ENCODE assay signal across 8 cellular contexts in genomic region chr22:30390974-30391691, GRCh38. TPM values are rescaled to one million over a fixed set of nuclear protein-coding genes. Genes with fewer than 3 reads are reported as not detected.
DNase-seq lines count a peak whose midpoint lies in the region; ATAC-seq and TF ChIP-seq lines count a peak whose summit lies in the region.

No MANE protein-coding gene starts in this region.

- peak overlapping the region in 6 of 7 donors; percentile 31 to 93 (median 85) for H3K27ac Mint-ChIP-seq in CD4-positive, alpha-beta memory T cell
- H3K27ac Mint-ChIP-seq in HFFc6: peak overlapping the region; percentile 78

- H3K4me3 ChIP-seq in CD4-positive, alpha-beta memory T cell (ENCODE audit: low read length in 2 of 2): no peak overlapping the region
- H3K4me3 ChIP-seq in Panc1 (ENCODE audit: low read depth in 2 of 2, low read length in 2 of 2) (no peak overlapping the region), tibial artery (no peak overlapping the region)

- no peaks in the 10 kb centered on the region for H3K36me3 Mint-ChIP-seq in CD4-positive, alpha-beta memory T cell
- H3K36me3 Mint-ChIP-seq in HFFc6 (ENCODE audit: low read depth): no peaks in the 10 kb centered on the region
- H3K36me3 Mint-ChIP-seq in activated T-cell treated with anti-CD3 and anti-CD28 coated beads, Interleukin-2, amount 50 U/mL, for 4 hours (ENCODE audit: insufficient read depth): no peaks in the 10 kb centered on the region

- peaks cover 9 to 22% (median 14%) of the 10 kb centered on the region in 4 donors for H3K4me1 Mint-ChIP-seq in CD4-positive, alpha-beta memory T cell
- H3K4me1 Mint-ChIP-seq in HFFc6 (ENCODE audit: low read depth): peaks cover 34% of the 10 kb centered on the region
- H3K4me1 Mint-ChIP-seq in activated T-cell treated with anti-CD3 and anti-CD28 coated beads, Interleukin-2, amount 50 U/mL, for 4 hours (ENCODE audit: low read depth): peaks cover 26% of the 10 kb centered on the region

- no TSS peak for BruUV-seq in Panc1 (replicated peaks; lab: Mats Ljungman, UMichigan)

- H3K27ac ChIP-seq in CD4-positive, alpha-beta memory T cell (ENCODE audit: low read depth, low read length): no peak overlapping the region
- H3K27ac ChIP-seq in Panc1 (ENCODE audit: low read length) (no peak overlapping the region), tibial artery (no peak overlapping the region)

- CTCF ChIA-PET in CD4-positive, alpha-beta memory T cell (lab: Charles Lee; ENCODE audit: partially characterized antibody): interaction anchor here (0.8 to 16.0 kb wide), 23 partner anchors 11 to 290 kb away, joined by 3 to 392 read pairs (median 4); partner anchors contain the start of genes CASTOR1, MTFP1 and SLC35E4
- CTCF ChIA-PET in Panc1 (lab: Charles Lee): interaction anchor here (1.1 kb wide), 1 partner anchor 33 kb away, joined by 4 read pairs; no protein-coding TSS in a partner anchor

- ATAC-seq in Panc1 (no peak), omental fat pad (ENCODE audit: low FRiP score) (no peak), GM21717 (IDR thresholded peaks at IDR 0.05; ENCODE audit: unreplicated experiment) (no peak)
- ATAC-seq in activated T-cell treated with anti-CD3 and anti-CD28 coated beads, Interleukin-2, amount 50 U/mL, for 4 hours: peak; percentile 63 to 65

- in situ Hi-C loops in Panc1 (cut with HindIII; ENCODE audit: low pct_unique_long_range_greater_than_20kb, low sequenced_read_pairs): no loop called here

- TF ChIP-seq CTCF in HFFc6 (IDR thresholded peaks at IDR 0.05): peak; percentile 95
- TF ChIP-seq CTCF in Panc1 (IDR thresholded peaks at IDR 0.05): peak; percentile 78; the same call in 1 of the 2 replicates
- TF ChIP-seq CTCF in omental fat pad (IDR thresholded peaks at IDR 0.05): peak in 1 of 3 donors; percentile 47
- TF ChIP-seq CTCF in tibial artery (IDR thresholded peaks at IDR 0.05): peak; percentile 48 to 64

- no peaks in the 10 kb centered on the region for H3K9me3 Mint-ChIP-seq in CD4-positive, alpha-beta memory T cell
- no peaks in the 10 kb centered on the region for H3K9me3 Mint-ChIP-seq in HFFc6
- H3K9me3 Mint-ChIP-seq in activated T-cell treated with anti-CD3 and anti-CD28 coated beads, Interleukin-2, amount 50 U/mL, for 4 hours: no peaks in the 10 kb centered on the region

- H3K4me3 Mint-ChIP-seq in CD4-positive, alpha-beta memory T cell: peak overlapping the region in 1 of 8 donors; percentile 44
- H3K4me3 Mint-ChIP-seq in HFFc6: no peak overlapping the region
- no peak overlapping the region for H3K4me3 Mint-ChIP-seq in activated T-cell treated with anti-CD3 and anti-CD28 coated beads, Interleukin-2, amount 50 U/mL, for 4 hours

- H3K4me1 ChIP-seq in CD4-positive, alpha-beta memory T cell (ENCODE audit: insufficient read depth, low read length): peaks cover 15% of the 10 kb centered on the region
- H3K4me1 ChIP-seq in Panc1 (ENCODE audit: control insufficient read depth, insufficient read depth, low read length) (peaks cover 5% of the 10 kb centered on the region; the same call in 1 of the 2 replicates), tibial artery (peaks cover 0 to 13% (median 9%) of the 10 kb centered on the region in 4 donors)

- H3K27me3 Mint-ChIP-seq in CD4-positive, alpha-beta memory T cell: peaks cover 0 to 3% of the 10 kb centered on the region in 2 donors
- peaks cover 2% of the 10 kb centered on the region; the same call in 1 of the 2 replicates for H3K27me3 Mint-ChIP-seq in HFFc6 (ENCODE audit: insufficient read depth)
- peaks cover 4% of the 10 kb centered on the region for H3K27me3 Mint-ChIP-seq in activated T-cell treated with anti-CD3 and anti-CD28 coated beads, Interleukin-2, amount 50 U/mL, for 4 hours (ENCODE audit: low read depth)

- H3K36me3 ChIP-seq in CD4-positive, alpha-beta memory T cell (ENCODE audit: insufficient read depth, low read length): no peaks in the 10 kb centered on the region
- H3K36me3 ChIP-seq in Panc1 (ENCODE audit: control insufficient read depth, insufficient read depth, low read length) (peaks cover 2% of the 10 kb centered on the region; the same call in 1 of the 2 replicates), tibial artery (no peaks in the 10 kb centered on the region)

- intact Hi-C loops in CD4-positive, alpha-beta memory T cell (cut with micrococcal nuclease): loop anchor here (1.0 to 2.0 kb wide), 2 partner anchors 35 to 212 kb away; no protein-coding TSS in a partner anchor
- intact Hi-C loops in Panc1 (cut with micrococcal nuclease; ENCODE audit: unreplicated experiment) (no loop called here), tibial artery (cut with DNase I; ENCODE audit: low total_unique reads) (no loop called here)

- H3K27me3 ChIP-seq in CD4-positive, alpha-beta memory T cell (ENCODE audit: insufficient read depth, low read length): no peaks in the 10 kb centered on the region
- no peaks in the 10 kb centered on the region for H3K27me3 ChIP-seq in Panc1 (ENCODE audit: control insufficient read depth, insufficient read depth, low read length)
- H3K27me3 ChIP-seq in tibial artery: peaks cover 0 to 28% of the 10 kb centered on the region in 2 donors

- peak; percentile 79 to 80 (median 80) for DNase-seq in CD4-positive, alpha-beta memory T cell
- DNase-seq in HFFc6 (peak; percentile 61), Panc1 (ENCODE audit: low read depth, low spot score) (peak; percentile 41), fibroblast of peridontal ligament (ENCODE audit: extremely low read depth) (peak; percentile 29), omental fat pad (ENCODE audit: low spot score) (peak; percentile 42), tibial artery (peak in 1 of 2 donors; percentile 44)
- DNase-seq in activated T-cell treated with anti-CD3 and anti-CD28 coated beads, Interleukin-2, amount 50 U/mL, for 4 hours: peak; percentile 77

- no peaks in the 10 kb centered on the region for H3K9me3 ChIP-seq in CD4-positive, alpha-beta memory T cell (ENCODE audit: control insufficient read depth in 1 of 2, low read length in 2 of 2)
- H3K9me3 ChIP-seq in Panc1 (ENCODE audit: control insufficient read depth, insufficient read depth, low read depth, low read length) (no peaks in the 10 kb centered on the region), tibial artery (no peaks in the 10 kb centered on the region)

- POLR2A ChIA-PET in CD4-positive, alpha-beta memory T cell (lab: Charles Lee; ENCODE audit: partially characterized antibody): interaction anchor here (1.2 to 4.9 kb wide), 6 partner anchors 34 to 124 kb away, joined by 3 to 46 read pairs (median 6); partner anchors contain the start of genes CASTOR1, CCDC157, MTFP1 and OSM
- POLR2A ChIA-PET in Panc1 (lab: Charles Lee): interaction anchor here (0.6 kb wide), 1 partner anchor 70 kb away, joined by 3 read pairs; no protein-coding TSS in a partner anchor

RNA-seq across cellular contexts. Expression of gene RNF215, which starts 3.9 kb away (rescaled TPM):
- 1 to 10 TPM; 6.1 to 6.6 TPM for total RNA-seq in CD4-positive, alpha-beta memory T cell
- under 1 TPM; 0.29 to 0.53 TPM for polyA plus RNA-seq in CD4-positive, alpha-beta memory T cell
- total RNA-seq in HFFc6 (2021; fragmentation: NEBNext Ultra II Directional; extraction: Animal tissue kit (Norgen Biotek cat#: 25700)): 10 to 100 TPM; 12.7 to 18.9 (median 15.3) TPM
- total RNA-seq in Panc1 (2021; ENCODE audit: unreplicated experiment) (35.8 TPM), omental fat pad (10 to 100 TPM in 3 of 4 donors, 1 to 10 TPM in 1; 6.7 to 16.9 (median 11.8) TPM)
- 37.7 TPM for polyA plus RNA-seq in Panc1 (2012; ENCODE audit: insufficient read length)
- total RNA-seq in activated T-cell treated with anti-CD3 and anti-CD28 coated beads, Interleukin-2, amount 50 U/mL, for 4 hours: 1 to 10 TPM; 3.9 to 5.1 (median 4.4) TPM

RNA-seq across cellular contexts. Expression of gene SEC14L2, which starts 5.7 kb away (rescaled TPM):
- 1 to 10 TPM; 6.0 to 8.6 TPM for total RNA-seq in CD4-positive, alpha-beta memory T cell
- 10 to 100 TPM in 1 of 2 donors, 1 to 10 TPM in 1; 9.7 to 13.8 TPM for polyA plus RNA-seq in CD4-positive, alpha-beta memory T cell
- total RNA-seq in HFFc6 (2021; fragmentation: NEBNext Ultra II Directional; extraction: Animal tissue kit (Norgen Biotek cat#: 25700)): 10 to 100 TPM; 18.4 to 24.0 (median 22.8) TPM
- total RNA-seq in Panc1 (2021; ENCODE audit: unreplicated experiment) (10.7 TPM), omental fat pad (1 to 10 TPM; 3.0 to 8.8 (median 5.0) TPM)
- polyA plus RNA-seq in Panc1 (2012; ENCODE audit: insufficient read length): 7.2 TPM
- total RNA-seq in activated T-cell treated with anti-CD3 and anti-CD28 coated beads, Interleukin-2, amount 50 U/mL, for 4 hours: 10 to 100 TPM; 10.4 to 13.2 (median 12.5) TPM

RNA-seq across cellular contexts. Expression of gene CCDC157, which starts 34.3 kb away (rescaled TPM):
- total RNA-seq in CD4-positive, alpha-beta memory T cell: 1 to 10 TPM; 2.1 to 3.0 TPM
- polyA plus RNA-seq in CD4-positive, alpha-beta memory T cell: 1 to 10 TPM in 1 of 2 donors, under 1 TPM in 1; 0.38 to 3.9 TPM
- 1 to 10 TPM; 1.4 to 1.6 (median 1.5) TPM for total RNA-seq in HFFc6 (2021; fragmentation: NEBNext Ultra II Directional; extraction: Animal tissue kit (Norgen Biotek cat#: 25700))
- total RNA-seq in Panc1 (2021; ENCODE audit: unreplicated experiment): 2.1 TPM
- 3.0 TPM for polyA plus RNA-seq in Panc1 (2012; ENCODE audit: insufficient read length)
- total RNA-seq in activated T-cell treated with anti-CD3 and anti-CD28 coated beads, Interleukin-2, amount 50 U/mL, for 4 hours: 1 to 10 TPM; 2.3 to 3.0 (median 2.6) TPM
- 1 to 10 TPM in 3 of 4 donors, under 1 TPM in 1; 0.95 to 2.7 (median 1.8) TPM for total RNA-seq in omental fat pad

RNA-seq across cellular contexts. Expression of gene MTFP1, which starts 34.4 kb away (rescaled TPM):
- 10 to 100 TPM; 13.5 to 15.7 TPM for total RNA-seq in CD4-positive, alpha-beta memory T cell
- polyA plus RNA-seq in CD4-positive, alpha-beta memory T cell: 10 to 100 TPM; 31.1 to 47.4 TPM
- 1 to 10 TPM; 1.7 to 5.7 (median 4.1) TPM for total RNA-seq in HFFc6 (2021; fragmentation: NEBNext Ultra II Directional; extraction: Animal tissue kit (Norgen Biotek cat#: 25700))
- total RNA-seq in Panc1 (2021; ENCODE audit: unreplicated experiment): 21.5 TPM
- 43.6 TPM for polyA plus RNA-seq in Panc1 (2012; ENCODE audit: insufficient read length)
- 100 to 1,000 TPM in 1 of 3 donors, 10 to 100 TPM in 2; 97.0 to 113 (median 99.9) TPM for total RNA-seq in activated T-cell treated with anti-CD3 and anti-CD28 coated beads, Interleukin-2, amount 50 U/mL, for 4 hours
- 10 to 100 TPM; 11.2 to 14.7 (median 14.1) TPM for total RNA-seq in omental fat pad

RNA-seq across cellular contexts. Expression of gene SF3A1, which starts 34.4 kb away (rescaled TPM):
- 100 to 1,000 TPM; 279 to 301 TPM for total RNA-seq in CD4-positive, alpha-beta memory T cell
- 100 to 1,000 TPM in 1 of 2 donors, 10 to 100 TPM in 1; 44.0 to 155 TPM for polyA plus RNA-seq in CD4-positive, alpha-beta memory T cell
- total RNA-seq in HFFc6 (2021; fragmentation: NEBNext Ultra II Directional; extraction: Animal tissue kit (Norgen Biotek cat#: 25700)): 100 to 1,000 TPM; 166 to 197 (median 181) TPM
- total RNA-seq in Panc1 (2021; ENCODE audit: unreplicated experiment) (176 TPM), omental fat pad (10 to 100 TPM; 38.5 to 71.7 (median 60.4) TPM)
- polyA plus RNA-seq in Panc1 (2012; ENCODE audit: insufficient read length): 217 TPM
- total RNA-seq in activated T-cell treated with anti-CD3 and anti-CD28 coated beads, Interleukin-2, amount 50 U/mL, for 4 hours: 100 to 1,000 TPM; 315 to 335 (median 324) TPM

Comparison
In these comparisons a context has a peak if more than half of its experiments do, and no peak if none do; other contexts are left out.
1. ATAC-seq: peak in activated T-cell treated with anti-CD3 and anti-CD28 coated beads, Interleukin-2, amount 50 U/mL, for 4 hours (2 of 2); none in Panc1 (single experiment), omental fat pad (single experiment) and GM21717 (single experiment).